23 cellular contexts compared by ENCODE assay signal in genomic region chr13:94120878-94121277, GRCh38.
"Had no signal": no experiment of that assay in that cellular context is flagged by ENCODE, and none has a peak within 500 bp of the region (broad histone marks: within the 10 kb centered on the region; RNA-seq: fewer than 3 reads in every experiment).

No MANE protein-coding gene starts in this region.

- H3K4me1 Mint-ChIP-seq: memory B cell; neural crest cell; stimulated activated memory B cell treated with anti-CD40 and anti-IgM and Interleukin-4, amounts not matched to agents 10 μg/mL and 1 μg/mL and 100 μg/mL, for 72 hours; stimulated activated naive CD8-positive, alpha-beta T cell treated with anti-CD3 and anti-CD28 coated beads, Interleukin-15, amount 100 ng/mL, for 72 hours had no signal

- H3K36me3 ChIP-seq: left ventricle myocardium inferior, lower lobe of right lung, prostate gland, right lobe of liver, tibial nerve, upper lobe of right lung, vagina had no signal

- H3K4me1 ChIP-seq: left ventricle myocardium inferior, lower lobe of right lung, prostate gland, testis, tibial nerve, upper lobe of right lung, vagina had no signal

- H3K27ac Mint-ChIP-seq: memory B cell; naive thymus-derived CD4-positive, alpha-beta T cell; stimulated activated memory B cell treated with anti-CD40 and anti-IgM and Interleukin-4, amounts not matched to agents 10 μg/mL and 1 μg/mL and 100 μg/mL, for 72 hours; stimulated activated naive CD8-positive, alpha-beta T cell treated with anti-CD3 and anti-CD28 coated beads, Interleukin-15, amount 100 ng/mL, for 72 hours had no signal

- H3K27ac ChIP-seq: dorsolateral prefrontal cortex, left ventricle myocardium inferior, lower lobe of right lung, testis, tibial nerve, upper lobe of right lung, vagina had no signal

- H3K27me3 Mint-ChIP-seq: memory B cell; stimulated activated memory B cell treated with anti-CD40 and anti-IgM and Interleukin-4, amounts not matched to agents 10 μg/mL and 1 μg/mL and 100 μg/mL, for 72 hours had no signal

- ATAC-seq: lower lobe of right lung; naive thymus-derived CD4-positive, alpha-beta T cell; stimulated activated memory B cell treated with anti-CD40 and anti-IgM and Interleukin-4, amounts not matched to agents 10 μg/mL and 1 μg/mL and 100 μg/mL, for 72 hours; stimulated activated naive CD8-positive, alpha-beta T cell treated with anti-CD3 and anti-CD28 coated beads, Interleukin-15, amount 100 ng/mL, for 72 hours had no signal

- H3K9me3 Mint-ChIP-seq: memory B cell; neural crest cell; stimulated activated memory B cell treated with anti-CD40 and anti-IgM and Interleukin-4, amounts not matched to agents 10 μg/mL and 1 μg/mL and 100 μg/mL, for 72 hours; stimulated activated naive CD8-positive, alpha-beta T cell treated with anti-CD3 and anti-CD28 coated beads, Interleukin-15, amount 100 ng/mL, for 72 hours had no signal

- H3K4me3 Mint-ChIP-seq: memory B cell; naive thymus-derived CD4-positive, alpha-beta T cell; neural crest cell; stimulated activated memory B cell treated with anti-CD40 and anti-IgM and Interleukin-4, amounts not matched to agents 10 μg/mL and 1 μg/mL and 100 μg/mL, for 72 hours; stimulated activated naive CD8-positive, alpha-beta T cell treated with anti-CD3 and anti-CD28 coated beads, Interleukin-15, amount 100 ng/mL, for 72 hours had no signal

- H3K4me3 ChIP-seq: dorsolateral prefrontal cortex, lower lobe of right lung, prostate gland, right lobe of liver, testis, tibial nerve, upper lobe of right lung, vagina had no signal

- H3K9me3 ChIP-seq: left ventricle myocardium inferior, lower lobe of right lung, prostate gland, right lobe of liver, testis, tibial nerve, upper lobe of right lung, vagina had no signal

- H3K36me3 Mint-ChIP-seq: memory B cell; naive thymus-derived CD4-positive, alpha-beta T cell; stimulated activated memory B cell treated with anti-CD40 and anti-IgM and Interleukin-4, amounts not matched to agents 10 μg/mL and 1 μg/mL and 100 μg/mL, for 72 hours had no signal

- DNase-seq: cortex of kidney; dorsolateral prefrontal cortex; effector CD8-positive, alpha-beta T cell; foreskin melanocyte; head of caudate nucleus; hippocampal formation; left ventricle myocardium inferior; lower lobe of right lung; naive thymus-derived CD4-positive, alpha-beta T cell; retina; right lobe of liver; stimulated activated CD4-positive, alpha-beta T cell treated with anti-CD3 and anti-CD28 coated beads, Interleukin-15, amount 100 ng/mL, for 24 hours; stimulated activated CD4-positive, alpha-beta T cell treated with anti-CD3 and anti-CD28 coated beads, Interleukin-1b, Interleukin-23, amount 100 ng/mL, for 48 hours; stimulated activated CD4-positive, alpha-beta T cell treated with anti-CD3 and anti-CD28 coated beads, Interleukin-4, amount 100 ng/mL, for 24 hours; stimulated activated naive CD8-positive, alpha-beta T cell treated with anti-CD3 and anti-CD28 coated beads, Interleukin-15, amount 100 ng/mL, for 72 hours; testis; upper lobe of right lung had no signal
